ENCODE assay signal across 8 cellular contexts in the genomic region with DNA sequence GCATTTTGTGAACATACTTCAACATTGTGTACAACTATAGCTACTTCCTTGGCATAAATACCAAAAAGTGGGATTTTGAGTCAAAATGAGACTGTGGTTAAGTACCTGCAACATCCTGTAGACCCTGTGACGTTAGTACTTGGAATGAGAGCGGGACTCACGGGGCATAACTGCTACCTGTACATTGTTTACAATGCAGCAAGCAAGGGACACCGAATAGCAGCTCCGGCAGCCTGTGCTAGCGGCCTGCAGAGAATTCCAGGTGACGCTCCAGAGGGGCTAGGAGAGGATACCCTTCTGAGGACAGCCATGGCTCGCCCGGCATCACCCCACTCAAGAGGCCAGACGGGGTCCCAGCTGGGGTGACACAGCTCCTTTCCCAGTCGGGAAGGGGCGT. TPM values are rescaled to one million over a fixed set of nuclear protein-coding genes. Genes with fewer than 3 reads are reported as not detected.
DNase-seq lines count a peak whose midpoint lies in the region; ATAC-seq and TF ChIP-seq lines count a peak whose summit lies in the region.

No MANE protein-coding gene starts in this region.

- H2AFZ ChIP-seq in SU-DHL-6 (ENCODE audit: low read depth, low read length, severe bottlenecking), result peak overlapping the region; percentile 52

- no peaks in the 10 kb centered on the region; the same call in 1 of the 2 replicates for H3K79me2 ChIP-seq in SU-DHL-6 (ENCODE audit: insufficient read depth, low read length)

- peak overlapping the region; percentile 44 for H3K4me2 ChIP-seq in SU-DHL-6 (ENCODE audit: low read depth, low read length, poor library complexity, severe bottlenecking)

- 0 out of 2 replicates have a peak overlapping the region, but pooled peaks have one; percentile 16 for H3K27ac ChIP-seq in SU-DHL-6 (ENCODE audit: low read depth, low read length)
- H3K27ac ChIP-seq in foreskin keratinocyte, result peak overlapping the region; percentile 39
- H3K27ac ChIP-seq in skin epidermis, result peak overlapping the region in 20 of 21 experiments; percentile 45 to 94 (median 81)

- ATAC-seq in foreskin keratinocyte (no peak), omental fat pad (ENCODE audit: low FRiP score) (no peak)

- peak overlapping the region; percentile 55 for H3K4me3 ChIP-seq in SU-DHL-6 (ENCODE audit: insufficient read depth, low read length, poor library complexity, severe bottlenecking)
- peak overlapping the region; percentile 47 to 66 (median 61) for H3K4me3 ChIP-seq in skin epidermis

- peak overlapping the region; percentile 73 for H3K9ac ChIP-seq in SU-DHL-6 (ENCODE audit: low read length)

- H3K9me2 ChIP-seq in SU-DHL-6 (replicated peaks; ENCODE audit: insufficient read depth, low read length), result no peaks in the 10 kb centered on the region

- H3K9me3 ChIP-seq in SU-DHL-6 (ENCODE audit: insufficient read depth, low read length), result no peaks in the 10 kb centered on the region

- TF ChIP-seq CTCF in SU-DHL-6 (IDR thresholded peaks at IDR 0.05; ENCODE audit: insufficient read depth, low read length, poor library complexity, severe bottlenecking) (no peak), foreskin keratinocyte (conservative IDR thresholded peaks at IDR 0.05) (no peak), omental fat pad (IDR thresholded peaks at IDR 0.05) (no peak)

- H3F3A ChIP-seq in SU-DHL-6 (ENCODE audit: insufficient read depth), result no peaks in the 10 kb centered on the region

- no peaks in the 10 kb centered on the region for H4K20me1 ChIP-seq in SU-DHL-6 (ENCODE audit: low read depth, low read length)

- no peaks in the 10 kb centered on the region for H3K4me1 ChIP-seq in foreskin keratinocyte

- DNase-seq in NCI-H2029 (lab: John Stamatoyannopoulos, UW), result peak; percentile 1
- no peak for DNase-seq in NCI-H2029 treated with DMSO at 0.1 percent for 48 hours (lab: John Stamatoyannopoulos, UW)
- no peak for DNase-seq in foreskin keratinocyte
- no peak for DNase-seq in epidermal melanocyte (ENCODE audit: insufficient read length, low spot score)
- no peak for DNase-seq in AML-193 (lab: John Stamatoyannopoulos, UW)
- no peak for DNase-seq in omental fat pad (ENCODE audit: low spot score)

- H3K27me3 ChIP-seq in SU-DHL-6 (ENCODE audit: low read length) (no peaks in the 10 kb centered on the region), foreskin keratinocyte (no peaks in the 10 kb centered on the region)

- H3K36me3 ChIP-seq in SU-DHL-6 (ENCODE audit: low read length), result no peaks in the 10 kb centered on the region

RNA-seq across cellular contexts. Expression of gene ZNF331, which starts 0.8 kb away (rescaled TPM):
- total RNA-seq in foreskin keratinocyte (6.1 and 8.6 TPM in 2 replicates), omental fat pad (100 to 1,000 TPM in 1 of 4 donors, 10 to 100 TPM in 3; 29.9 to 415 (median 55.0) TPM)
- 2.3 and 2.6 TPM in 2 replicates for polyA plus RNA-seq in foreskin keratinocyte

Comparison
In these comparisons a context has a peak if more than half of its experiments do, and no peak if none do; other contexts are left out.
1. H3K27ac ChIP-seq: peak in every context shown above with its lines; median percentile 81 in skin epidermis; 39 in foreskin keratinocyte; 16 in SU-DHL-6.